In the genomic region with DNA sequence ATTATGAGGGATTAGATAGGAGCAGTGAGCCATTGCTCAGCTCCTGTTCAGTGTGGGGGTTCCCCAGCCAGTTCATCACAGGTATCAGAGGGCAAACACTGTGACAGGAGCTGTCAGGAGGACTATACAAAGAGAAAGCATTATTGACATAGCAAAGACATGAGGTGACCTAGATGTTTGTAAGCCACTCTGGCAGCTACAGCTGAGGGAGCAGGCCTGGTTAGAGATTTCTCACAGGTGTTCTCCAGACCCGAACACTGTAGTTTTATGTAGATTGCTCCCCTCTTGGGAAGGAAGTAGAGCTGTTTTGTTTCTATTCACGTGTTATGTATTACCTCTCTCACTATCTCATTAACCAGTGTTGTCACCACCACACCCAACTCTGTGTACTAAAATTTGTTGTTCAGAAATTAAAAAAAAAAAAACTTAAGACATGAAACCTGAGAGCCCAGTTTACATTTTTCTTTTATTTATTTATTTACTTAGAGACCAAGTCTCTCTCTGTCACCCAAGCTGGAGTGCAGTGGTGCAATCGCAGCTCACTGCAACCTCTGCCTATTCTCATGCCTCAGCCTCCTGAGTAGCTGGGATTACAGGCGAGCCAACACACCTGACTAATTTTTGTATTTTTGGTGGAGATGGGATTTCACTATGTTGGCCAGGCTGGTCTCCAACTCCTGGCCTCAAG, we compare ENCODE assay signal across 8 cellular contexts.
DNase-seq lines count a peak whose midpoint lies in the region; ATAC-seq and TF ChIP-seq lines count a peak whose summit lies in the region.

No MANE protein-coding gene starts in this region.

- peak; percentile 69 for ATAC-seq in GM21528 (IDR thresholded peaks at IDR 0.05; ENCODE audit: low FRiP score, unreplicated experiment)
- peak; percentile 81 for ATAC-seq in left lung

- H4K20me1 ChIP-seq in Karpas-422 (ENCODE audit: insufficient read depth, low read depth, low read length), result no peaks in the 10 kb centered on the region

- peak overlapping the region; percentile 31; the same call in 1 of the 2 replicates for H3K9ac ChIP-seq in Karpas-422 (ENCODE audit: low read length)

- DNase-seq in DMS53 (lab: John Stamatoyannopoulos, UW) (peak; percentile 85), Karpas-422 (peak; percentile 57), left lung (no peak), NCI-H524 treated with DMSO at 0.1 percent for 48 hours (lab: John Stamatoyannopoulos, UW) (no peak), DMS 273 (lab: John Stamatoyannopoulos, UW; ENCODE audit: unreplicated experiment) (no peak), GF-D8 (lab: John Stamatoyannopoulos, UW) (no peak)
- DNase-seq in activated CD8-positive, alpha-beta memory T cell treated with anti-CD3 and anti-CD28 coated beads, Interleukin-2, amount 50 U/mL, for 4 hours, result peak; percentile 50

- peaks cover 49% of the 10 kb centered on the region for H3K4me1 ChIP-seq in Karpas-422 (ENCODE audit: low read length)
- H3K4me1 ChIP-seq in left lung, result peaks cover 0 to 15% of the 10 kb centered on the region in 2 donors

- no peaks in the 10 kb centered on the region for H3K27me3 ChIP-seq in Karpas-422 (ENCODE audit: low read length)
- H3K27me3 ChIP-seq in left lung, result no peaks in the 10 kb centered on the region

- peaks cover 77% of the 10 kb centered on the region for H3K79me2 ChIP-seq in Karpas-422 (ENCODE audit: low read length)

- peak overlapping the region; percentile 70 for H3K27ac ChIP-seq in Karpas-422 (ENCODE audit: low read length)
- H3K27ac ChIP-seq in left lung, result no peak overlapping the region

- H3K9me3 ChIP-seq in Karpas-422 (ENCODE audit: low read length) (no peaks in the 10 kb centered on the region), left lung (no peaks in the 10 kb centered on the region)

- peak overlapping the region; percentile 68 for H3K4me2 ChIP-seq in Karpas-422 (ENCODE audit: low read depth, low read length, poor library complexity, severe bottlenecking)

- H3K4me3 ChIP-seq in Karpas-422 (ENCODE audit: low read length) (peak overlapping the region; percentile 14; the same call in 1 of the 2 replicates), left lung (no peak overlapping the region)

- intact Hi-C loops in left lung (cut with DNase I), result loop anchor here in 1 of 2 donors (10.0 kb wide), 1 partner anchor 227 kb away; no protein-coding TSS in a partner anchor

- no peak overlapping the region for H2AFZ ChIP-seq in Karpas-422 (ENCODE audit: low read length)

- no peak for TF ChIP-seq CTCF in left lung (IDR thresholded peaks at IDR 0.05)

- H3K36me3 ChIP-seq in Karpas-422 (ENCODE audit: insufficient read depth, low read length), result no peaks in the 10 kb centered on the region
- H3K36me3 ChIP-seq in left lung, result no peaks in the 10 kb centered on the region

- H3K9me2 ChIP-seq in Karpas-422 (replicated peaks; ENCODE audit: insufficient read depth, low read length), result no peaks in the 10 kb centered on the region

Comparison
In these comparisons a context has a peak if more than half of its experiments do, and no peak if none do; other contexts are left out.
1. DNase-seq: peak in DMS53 (single experiment), Karpas-422 (single experiment) and activated CD8-positive, alpha-beta memory T cell treated with anti-CD3 and anti-CD28 coated beads, Interleukin-2, amount 50 U/mL, for 4 hours (single experiment); none in left lung (0 of 2), NCI-H524 treated with DMSO at 0.1 percent for 48 hours (single experiment), DMS 273 (single experiment) and GF-D8 (single experiment).